ENCODE assay signal across 20 cellular contexts in the genomic region with DNA sequence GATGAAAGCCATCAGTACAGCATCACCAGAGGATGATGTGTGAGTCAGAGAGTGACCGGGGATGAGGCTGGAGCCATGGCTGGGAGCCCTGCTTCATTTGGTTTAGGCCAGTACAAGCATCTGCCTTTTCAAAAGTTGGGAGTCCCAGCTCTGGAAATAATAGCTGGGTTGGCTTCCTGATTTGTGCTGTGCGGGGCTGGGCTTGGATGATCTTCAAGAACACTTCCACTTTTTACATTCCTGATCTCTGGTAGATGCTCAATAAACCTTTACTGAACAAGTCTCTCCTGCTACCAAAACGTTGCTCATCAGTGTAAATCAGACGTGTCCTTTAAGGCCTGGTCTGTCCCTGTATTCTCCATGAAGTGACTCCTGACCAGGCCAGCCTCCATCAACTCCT. TPM values are rescaled to one million over a fixed set of nuclear protein-coding genes. Genes with fewer than 3 reads are reported as not detected.
"Had no signal": no experiment of that assay in that cellular context is flagged by ENCODE, and none has a peak within 500 bp of the region (broad histone marks: within the 10 kb centered on the region; RNA-seq: fewer than 3 reads in every experiment).

No MANE protein-coding gene starts in this region.

- H3K27me3 ChIP-seq: right atrium auricular region, tibial artery had no signal

- FAIRE-seq: keratinocyte, urothelium cell line had no signal

- DNase-seq: activated CD4-positive, alpha-beta T cell treated with anti-CD3 and anti-CD28 coated beads, Interleukin-2, amount 50 U/mL, for 4 hours; activated naive CD4-positive, alpha-beta T cell; activated naive CD8-positive, alpha-beta T cell treated with anti-CD3 and anti-CD28 coated beads, Interleukin-2, amount 10 ng/mL, durations not matched to agents 7 days and 5 days; activated T-cell treated with anti-CD3 and anti-CD28 coated beads for 4 hours; anterior cingulate cortex; effector memory CD8-positive, alpha-beta T cell; hippocampal formation; left ventricle myocardium superior; mesenchymal stem cell; nucleus accumbens; posterior cingulate gyrus; stimulated activated CD4-positive, alpha-beta T cell treated with anti-CD3 and anti-CD28 coated beads, Interleukin-2, amount 100 ng/mL, for 48 hours; T-helper 17 cell; tibial artery had no signal

- ATAC-seq: effector memory CD8-positive, alpha-beta T cell; left ventricle myocardium superior; natural killer cell treated with Interleukin-12 subunit alpha and Interleukin-12 subunit beta and Interleukin-15 and Interleukin-18, amount 100 ng/mL, for 72 hours; stimulated activated memory B cell treated with anti-CD40 and anti-IgM and Interleukin-4, amounts not matched to agents 10 μg/mL and 1 μg/mL and 100 μg/mL, for 72 hours; T-helper 17 cell had no signal

- H3K4me3 ChIP-seq: right atrium auricular region, tibial artery had no signal

- H3K9me3 ChIP-seq: right atrium auricular region, tibial artery had no signal

- H3K27ac ChIP-seq: right atrium auricular region, tibial artery had no signal

- H3K36me3 ChIP-seq: right atrium auricular region, tibial artery had no signal

- H3K4me1 ChIP-seq: tibial artery had no signal

RNA-seq across cellular contexts. Expression of a gene that starts 44.1 kb away (rescaled TPM):
- total RNA-seq: activated naive CD8-positive, alpha-beta T cell treated with anti-CD3 and anti-CD28 coated beads, Interleukin-2, amount 10 ng/mL, durations not matched to agents 7 days and 5 days; left ventricle myocardium superior; natural killer cell treated with Interleukin-12 subunit alpha and Interleukin-12 subunit beta and Interleukin-15 and Interleukin-18, amount 100 ng/mL, for 72 hours; skeletal muscle tissue; T-helper 17 cell had no signal
